In genomic region chr9:111037744-111038335, GRCh38 we compare ENCODE assay signal across 8 cellular contexts. TPM values are rescaled to one million over a fixed set of nuclear protein-coding genes. Genes with fewer than 3 reads are reported as not detected.
DNase-seq lines count a peak whose midpoint lies in the region; ATAC-seq and TF ChIP-seq lines count a peak whose summit lies in the region.

No MANE protein-coding gene starts in this region.

- peak overlapping the region; percentile 97 for H3K4me3 Mint-ChIP-seq in osteocyte (ENCODE audit: unreplicated experiment)

- no peaks in the 10 kb centered on the region for H3K9me2 ChIP-seq in Karpas-422 (replicated peaks; ENCODE audit: insufficient read depth, low read length)

- peak overlapping the region; percentile 73 for H3K4me3 ChIP-seq in HFF-Myc (replicated peaks; ENCODE audit: low read depth, low read length)
- peak overlapping the region; percentile 88 for H3K4me3 ChIP-seq in SK-N-MC
- no peak overlapping the region for H3K4me3 ChIP-seq in Karpas-422 (ENCODE audit: low read length)

- H4K20me1 ChIP-seq in Karpas-422 (ENCODE audit: insufficient read depth, low read depth, low read length) = no peaks in the 10 kb centered on the region

- peak; percentile 61 for DNase-seq in ELR (ENCODE audit: low read depth)
- DNase-seq in HFF-Myc (ENCODE audit: extremely low read depth, low read depth) = no peak
- DNase-seq in SK-N-MC (ENCODE audit: low read depth, low spot score) = no peak
- DNase-seq in globus pallidus (ENCODE audit: low spot score) = peak; percentile 52
- peak; percentile 88 for DNase-seq in osteocyte (ENCODE audit: extremely low spot score, unreplicated experiment)
- DNase-seq in Karpas-422 = no peak
- no peak for DNase-seq in central memory CD4-positive, alpha-beta T cell

- H3K4me2 ChIP-seq in Karpas-422 (ENCODE audit: low read depth, low read length, poor library complexity, severe bottlenecking) = no peak overlapping the region

- no peaks in the 10 kb centered on the region for H3K27me3 Mint-ChIP-seq in osteocyte (ENCODE audit: unreplicated experiment)

- H3K9me3 ChIP-seq in SK-N-MC (ENCODE audit: low read depth, low read length) (no peaks in the 10 kb centered on the region), Karpas-422 (ENCODE audit: low read length) (no peaks in the 10 kb centered on the region)

- H3K9ac ChIP-seq in SK-N-MC (ENCODE audit: insufficient read length) (peak overlapping the region; percentile 93), Karpas-422 (ENCODE audit: low read length) (no peak overlapping the region)

- H3K4me1 ChIP-seq in Karpas-422 (ENCODE audit: low read length) = no peaks in the 10 kb centered on the region

- TF ChIP-seq CTCF in HFF-Myc (IDR thresholded peaks at IDR 0.05; ENCODE audit: low read depth, low read length, missing control alignments) = peak; percentile 5
- peak; percentile 54 for TF ChIP-seq CTCF in osteocyte (IDR thresholded peaks at IDR 0.05)

- no peaks in the 10 kb centered on the region for H3K36me3 Mint-ChIP-seq in osteocyte (ENCODE audit: unreplicated experiment)

- no peaks in the 10 kb centered on the region for H3K27me3 ChIP-seq in Karpas-422 (ENCODE audit: low read length)

- H3K36me3 ChIP-seq in SK-N-MC (ENCODE audit: insufficient read depth, low read length) = no peaks in the 10 kb centered on the region
- no peaks in the 10 kb centered on the region for H3K36me3 ChIP-seq in Karpas-422 (ENCODE audit: insufficient read depth, low read length)

- H3K4me1 Mint-ChIP-seq in osteocyte (ENCODE audit: unreplicated experiment) = peaks cover 58% of the 10 kb centered on the region

- no peak overlapping the region for H2AFZ ChIP-seq in Karpas-422 (ENCODE audit: low read length)

- no peaks in the 10 kb centered on the region for H3K9me3 Mint-ChIP-seq in osteocyte (ENCODE audit: unreplicated experiment)

- H3K27ac Mint-ChIP-seq in osteocyte (ENCODE audit: unreplicated experiment) = peak overlapping the region; percentile 97

- no peaks in the 10 kb centered on the region for H3K79me2 ChIP-seq in Karpas-422 (ENCODE audit: low read length)

- H3K27ac ChIP-seq in SK-N-MC (peak overlapping the region; percentile 39), Karpas-422 (ENCODE audit: low read length) (no peak overlapping the region)

- no peak for ATAC-seq in GM18873 (IDR thresholded peaks at IDR 0.05; ENCODE audit: low FRiP score, unreplicated experiment)

RNA-seq across cellular contexts. Expression of gene LPAR1, which starts 0.4 kb away (rescaled TPM):
- total RNA-seq in osteocyte = 119 and 120 TPM in 2 replicates
- not detected in 2 replicates for total RNA-seq in Karpas-422 (2014; rRNA removed; shearing (Covaris generic); ENCODE audit: low replicate concordance)

Comparison
In these comparisons a context has a peak if more than half of its experiments do, and no peak if none do; other contexts are left out.
1. DNase-seq: peak in ELR (single experiment), globus pallidus (single experiment) and osteocyte (single experiment); none in HFF-Myc (single experiment), SK-N-MC (single experiment), Karpas-422 (single experiment) and central memory CD4-positive, alpha-beta T cell (single experiment).
2. RNA of gene LPAR1, which starts 0.4 kb away (total RNA-seq): 119 to 120 TPM in osteocyte; not detected in Karpas-422; every median in the first group is over 100 times any median in the second.